In the genomic region with DNA sequence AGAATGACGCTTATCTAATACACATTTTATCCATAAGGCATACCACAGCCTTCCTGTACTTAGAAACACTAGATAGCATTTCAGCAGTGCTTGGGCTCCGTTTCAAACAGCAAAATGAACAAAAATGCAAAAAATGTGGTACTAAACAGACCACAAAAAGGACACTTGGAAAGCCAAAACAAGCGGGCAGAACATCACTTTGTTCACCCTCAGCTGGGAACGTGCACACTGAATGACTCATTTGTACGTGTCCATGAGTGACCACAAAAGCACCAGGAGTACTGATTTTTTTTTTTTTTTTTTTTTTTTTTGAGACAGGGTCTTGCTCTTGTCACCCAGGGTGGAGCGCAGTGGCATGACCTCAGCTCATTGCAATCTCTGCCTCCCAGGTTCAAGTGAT, we compare ENCODE assay signal across 9 cellular contexts. TPM values are rescaled to one million over a fixed set of nuclear protein-coding genes. Genes with fewer than 3 reads are reported as not detected.
DNase-seq lines count a peak whose midpoint lies in the region; ATAC-seq and TF ChIP-seq lines count a peak whose summit lies in the region.
"Had no signal": no experiment of that assay in that cellular context is flagged by ENCODE, and none has a peak within 500 bp of the region (broad histone marks: within the 10 kb centered on the region; RNA-seq: fewer than 3 reads in every experiment).

No MANE protein-coding gene starts in this region.

- H3K27ac ChIP-seq in tibial artery, result peak overlapping the region; percentile 91 to 95

- no peak overlapping the region for H3K4me3 ChIP-seq in epithelial cell of proximal tubule (ENCODE audit: low read depth, low read length)
- no peak overlapping the region for H3K4me3 ChIP-seq in tibial artery

- no peaks in the 10 kb centered on the region for H3K27me3 ChIP-seq in tibial artery

- H3K9me3 ChIP-seq in tibial artery, result no peaks in the 10 kb centered on the region

- peaks cover 17% of the 10 kb centered on the region for H3K36me3 Mint-ChIP-seq in effector memory CD8-positive, alpha-beta T cell (ENCODE audit: insufficient read depth)

- no peak overlapping the region for H3K4me3 Mint-ChIP-seq in effector memory CD8-positive, alpha-beta T cell
- H3K4me3 Mint-ChIP-seq: central memory CD8-positive, alpha-beta T cell had no signal

- peaks cover 4 to 78% (median 47%) of the 10 kb centered on the region in 4 donors for H3K4me1 ChIP-seq in tibial artery

- ATAC-seq in GM18907 (IDR thresholded peaks at IDR 0.05; ENCODE audit: unreplicated experiment), result peak; percentile 33
- ATAC-seq in effector memory CD8-positive, alpha-beta T cell (replicated peaks), result no peak

- DNase-seq in ACHN, result peak; percentile 90
- peak; percentile 47 for DNase-seq in LoVo (ENCODE audit: low spot score)
- peak; percentile 67 for DNase-seq in epithelial cell of proximal tubule (ENCODE audit: low read depth)
- peak; percentile 56 to 74 for DNase-seq in tibial artery
- no peak for DNase-seq in activated naive CD4-positive, alpha-beta T cell (lab: John Stamatoyannopoulos, UW)
- no peak for DNase-seq in effector memory CD8-positive, alpha-beta T cell
- DNase-seq in DMS53 treated with DMSO at 0.1 percent for 48 hours (lab: John Stamatoyannopoulos, UW; ENCODE audit: unreplicated experiment), result no peak

- intact Hi-C loops in tibial artery (cut with DNase I; ENCODE audit: low total_unique reads), result no loop called here

- in situ Hi-C loops in ACHN (cut with HindIII; ENCODE audit: low pct_ligation_motif_present, low pct_unique_long_range_greater_than_20kb, low sequenced_read_pairs), result no loop called here

- no peaks in the 10 kb centered on the region for H3K36me3 ChIP-seq in tibial artery

- H3K27me3 Mint-ChIP-seq in effector memory CD8-positive, alpha-beta T cell, result no peaks in the 10 kb centered on the region
- H3K27me3 Mint-ChIP-seq: central memory CD8-positive, alpha-beta T cell had no signal

- peak overlapping the region in 1 of 2 donors; percentile 38 for H3K27ac Mint-ChIP-seq in effector memory CD8-positive, alpha-beta T cell

- no peak for TF ChIP-seq CTCF in epithelial cell of proximal tubule (conservative IDR thresholded peaks at IDR 0.05; ENCODE audit: low read depth, low read length)
- TF ChIP-seq CTCF in tibial artery (IDR thresholded peaks at IDR 0.05), result no peak

- H3K9me3 Mint-ChIP-seq in effector memory CD8-positive, alpha-beta T cell, result no peaks in the 10 kb centered on the region
- H3K9me3 Mint-ChIP-seq: central memory CD8-positive, alpha-beta T cell had no signal

- H3K4me1 Mint-ChIP-seq in effector memory CD8-positive, alpha-beta T cell (ENCODE audit: low read depth in 2 of 2), result peaks cover 14 to 39% of the 10 kb centered on the region in 2 donors

RNA-seq across cellular contexts. Expression of gene FOXN3, which starts 8.9 kb away (rescaled TPM):
- total RNA-seq in epithelial cell of proximal tubule, result 23.2 and 27.8 TPM in 2 replicates

Comparison
In these comparisons a context has a peak if more than half of its experiments do, and no peak if none do; other contexts are left out.
1. DNase-seq: peak in ACHN (single experiment), LoVo (single experiment), epithelial cell of proximal tubule (single experiment) and tibial artery (2 of 2); none in activated naive CD4-positive, alpha-beta T cell (0 of 4), effector memory CD8-positive, alpha-beta T cell (0 of 3) and DMS53 treated with DMSO at 0.1 percent for 48 hours (single experiment).